ENCODE assay signal across 9 cellular contexts in genomic region chr12:45543887-45544286, GRCh38.
DNase-seq lines count a peak whose midpoint lies in the region; ATAC-seq and TF ChIP-seq lines count a peak whose summit lies in the region.
"Had no signal": no experiment of that assay in that cellular context is flagged by ENCODE, and none has a peak within 500 bp of the region (broad histone marks: within the 10 kb centered on the region; RNA-seq: fewer than 3 reads in every experiment).

No MANE protein-coding gene starts in this region.

- H3K27ac ChIP-seq in PC-3 (ENCODE audit: low read length) (no peak overlapping the region), heart left ventricle (no peak overlapping the region)
- H3K27ac ChIP-seq: ovary had no signal

- H3K36me3 ChIP-seq in PC-3 (ENCODE audit: low read depth, low read length) (no peaks in the 10 kb centered on the region), heart left ventricle (no peaks in the 10 kb centered on the region)
- H3K36me3 ChIP-seq: ovary had no signal

- H3K27me3 Mint-ChIP-seq in activated naive CD8-positive, alpha-beta T cell treated with anti-CD3 and anti-CD28 coated beads for 36 hours: peaks cover 4% of the 10 kb centered on the region

- TF ChIP-seq CTCF in PC-3 (conservative IDR thresholded peaks at IDR 0.05; ENCODE audit: low read depth, low read length) (peak; percentile 90), heart left ventricle (IDR thresholded peaks at IDR 0.05) (peak; percentile 68 to 82 (median 76)), retinal pigment epithelial cell (conservative IDR thresholded peaks at IDR 0.05; ENCODE audit: low read depth, low read length) (peak; percentile 93)

- peak overlapping the region; percentile 56; the same call in 1 of the 2 replicates for H2AFZ ChIP-seq in PC-3 (ENCODE audit: low read length)

- 0 to 1% (median 0%) methylated on average over 2 of the region's 2 CpGs for WGBS in heart left ventricle, 4 donors

- DNase-seq in GM04503 (ENCODE audit: low read depth) (peak; percentile 29), HuH-7.5 (ENCODE audit: low spot score) (peak; percentile 51), PC-3 (peak; percentile 84), heart left ventricle (peak in 3 of 5 donors; percentile 37 to 46 (median 39)), retinal pigment epithelial cell (ENCODE audit: low read depth) (peak; percentile 58)
- DNase-seq in activated naive CD8-positive, alpha-beta T cell treated with anti-CD3 and anti-CD28 coated beads for 36 hours: peak; percentile 41

- H3K27me3 ChIP-seq in PC-3 (ENCODE audit: low read length): no peaks in the 10 kb centered on the region
- H3K27me3 ChIP-seq in heart left ventricle: no peaks in the 10 kb centered on the region
- H3K27me3 ChIP-seq: ovary had no signal

- TF ChIP-seq POLR2A in heart left ventricle (IDR thresholded peaks at IDR 0.05): no peak

- H3K4me2 ChIP-seq in PC-3 (ENCODE audit: low read length): 0 out of 2 replicates have a peak overlapping the region, but pooled peaks have one; percentile 11

- H3K9me3 ChIP-seq in PC-3 (ENCODE audit: low read length): no peaks in the 10 kb centered on the region
- no peaks in the 10 kb centered on the region for H3K9me3 ChIP-seq in heart left ventricle
- H3K9me3 ChIP-seq: ovary had no signal

- H3K9me3 Mint-ChIP-seq in activated naive CD8-positive, alpha-beta T cell treated with anti-CD3 and anti-CD28 coated beads for 36 hours: no peaks in the 10 kb centered on the region

- H3K4me3 ChIP-seq in PC-3 (ENCODE audit: low read length) (no peak overlapping the region), heart left ventricle (no peak overlapping the region), retinal pigment epithelial cell (ENCODE audit: low read length) (no peak overlapping the region)
- H3K4me3 ChIP-seq: ovary had no signal

- intact Hi-C loops in PC-3 (cut with micrococcal nuclease): loop anchor here (1.0 to 10.0 kb wide), 3 partner anchors 111 to 203 kb away; no protein-coding TSS in a partner anchor
- intact Hi-C loops in heart left ventricle (cut with DNase I): loop anchor here in 8 of 10 donors (5.0 to 10.0 kb wide), 5 partner anchors 181 to 461 kb away; partner anchors contain the start of gene ARID2 (in 5 of the 8)

- no peaks in the 10 kb centered on the region for H3K4me1 Mint-ChIP-seq in activated naive CD8-positive, alpha-beta T cell treated with anti-CD3 and anti-CD28 coated beads for 36 hours

- H3K79me2 ChIP-seq in PC-3 (ENCODE audit: low read length): no peaks in the 10 kb centered on the region

- H3K9ac ChIP-seq in PC-3 (ENCODE audit: low read length): no peak overlapping the region

- H3K4me3 Mint-ChIP-seq in activated naive CD8-positive, alpha-beta T cell treated with anti-CD3 and anti-CD28 coated beads for 36 hours: no peak overlapping the region

- CTCF ChIA-PET in PC-3 (lab: Charles Lee): interaction anchor here (0.6 to 2.1 kb wide), 12 partner anchors 12 to 328 kb away, joined by 3 to 16 read pairs (median 4); partner anchors contain the start of genes ANO6 and ARID2

- H3K27ac Mint-ChIP-seq in activated naive CD8-positive, alpha-beta T cell treated with anti-CD3 and anti-CD28 coated beads for 36 hours: no peak overlapping the region

- peak; percentile 86 for ATAC-seq in GM21576 (IDR thresholded peaks at IDR 0.05; ENCODE audit: unreplicated experiment)
- peak; percentile 91 for ATAC-seq in PC-3
- peak; percentile 55 to 94 (median 78) for ATAC-seq in heart left ventricle
- ATAC-seq in HG02970 (IDR thresholded peaks at IDR 0.05; ENCODE audit: low FRiP score, unreplicated experiment): no peak

- BruUV-seq in PC-3 (replicated peaks; lab: Mats Ljungman, UMichigan): no TSS peak

- no peaks in the 10 kb centered on the region for H3K36me3 Mint-ChIP-seq in activated naive CD8-positive, alpha-beta T cell treated with anti-CD3 and anti-CD28 coated beads for 36 hours

- no peaks in the 10 kb centered on the region for H4K20me1 ChIP-seq in PC-3 (ENCODE audit: low read length)

- POLR2A ChIA-PET in PC-3 (lab: Charles Lee; ENCODE audit: unreplicated experiment): interaction anchor here (0.7 kb wide), 1 partner anchor 184 kb away, joined by 4 read pairs; no protein-coding TSS in a partner anchor

- H3F3A ChIP-seq in PC-3 (ENCODE audit: low read length, unreplicated experiment): no peaks in the 10 kb centered on the region

- no peaks in the 10 kb centered on the region for H3K9me2 ChIP-seq in PC-3 (replicated peaks; ENCODE audit: low read length)

- H3K4me1 ChIP-seq in PC-3 (ENCODE audit: insufficient read depth, low read length) (no peaks in the 10 kb centered on the region), heart left ventricle (peaks cover 0 to 10% (median 0%) of the 10 kb centered on the region in 12 donors)

Comparison
In these comparisons a context has a peak if more than half of its experiments do, and no peak if none do; other contexts are left out.
1. DNase-seq: peak in every context shown above with its lines; median percentile 84 in PC-3; 58 in retinal pigment epithelial cell; 51 in HuH-7.5; 41 in activated naive CD8-positive, alpha-beta T cell treated with anti-CD3 and anti-CD28 coated beads for 36 hours; 39 in heart left ventricle; 29 in GM04503.